Comparison of ENCODE assay signal across 15 cellular contexts in the genomic region with DNA sequence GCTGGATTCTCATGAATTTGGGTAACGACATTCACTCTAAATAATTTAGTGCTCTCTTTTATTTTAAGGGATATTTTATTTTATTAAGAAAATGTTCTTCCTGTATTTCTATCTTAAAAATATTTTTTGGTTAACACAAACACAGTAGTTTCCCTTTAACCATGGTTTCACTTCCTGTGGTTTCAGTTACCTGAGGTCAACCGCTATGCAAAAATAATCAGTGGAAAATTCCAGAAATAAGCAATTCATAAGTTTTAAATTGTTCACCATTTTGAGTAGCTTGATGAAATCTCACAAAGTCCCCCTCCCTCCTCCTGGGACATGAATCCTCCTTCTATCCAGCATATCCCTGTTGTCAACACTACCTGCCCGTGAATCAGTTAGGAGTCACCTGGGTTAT.
DNase-seq lines count a peak whose midpoint lies in the region; ATAC-seq lines count a peak whose summit lies in the region.
"Had no signal": no experiment of that assay in that cellular context is flagged by ENCODE, and none has a peak within 500 bp of the region (broad histone marks: within the 10 kb centered on the region; RNA-seq: fewer than 3 reads in every experiment).

No MANE protein-coding gene starts in this region.

- no peaks in the 10 kb centered on the region for H3K36me3 ChIP-seq in BLaER1 treated with 17β-estradiol and CSF1 and Interleukin-3, amounts not matched to agents 10 nM and 100 nM
- H3K36me3 ChIP-seq: BE2C had no signal

- H3K27me3 ChIP-seq in BLaER1 treated with 17β-estradiol and CSF1 and Interleukin-3, amounts not matched to agents 10 nM and 100 nM, result no peaks in the 10 kb centered on the region
- H3K27me3 ChIP-seq: BE2C had no signal

- peak overlapping the region; percentile 5 to 65 (median 55) for H3K4me3 Mint-ChIP-seq in immature natural killer cell
- H3K4me3 Mint-ChIP-seq: H9; T-helper 1 cell treated with Interleukin-12 subunit alpha and Interleukin-12 subunit beta and Interleukin-4 antibody, amounts not matched to agents 30 μg/mL and 1 μg/mL, for 36 hours had no signal

- peaks cover 0 to 9% (median under 1%) of the 10 kb centered on the region in 6 donors for H3K9me3 Mint-ChIP-seq in immature natural killer cell
- H3K9me3 Mint-ChIP-seq: H9 had no signal

- H4K20me1 ChIP-seq in BLaER1 treated with 17β-estradiol and CSF1 and Interleukin-3, amounts not matched to agents 10 nM and 100 nM, result no peaks in the 10 kb centered on the region

- H3K27ac ChIP-seq in BLaER1 treated with 17β-estradiol and CSF1 and Interleukin-3, amounts not matched to agents 10 nM and 100 nM, result 0 out of 22 replicates have a peak overlapping the region, but pooled peaks of 1 of the 11 experiments have one; percentile 6
- no peak overlapping the region for H3K27ac ChIP-seq in substantia nigra (ENCODE audit: low read depth, low read length, poor library complexity, severe bottlenecking)
- H3K27ac ChIP-seq: HL-60 had no signal

- no peak overlapping the region for H3K27ac Mint-ChIP-seq in immature natural killer cell
- H3K27ac Mint-ChIP-seq: H9; T-helper 1 cell treated with Interleukin-12 subunit alpha and Interleukin-12 subunit beta and Interleukin-4 antibody, amounts not matched to agents 30 μg/mL and 1 μg/mL, for 36 hours had no signal

- no peaks in the 10 kb centered on the region for H3K36me3 Mint-ChIP-seq in immature natural killer cell

- ATAC-seq in GM18907 (IDR thresholded peaks at IDR 0.05; ENCODE audit: unreplicated experiment) (peak; percentile 81), HG02938 (IDR thresholded peaks at IDR 0.05; ENCODE audit: unreplicated experiment) (peak; percentile 64), GM21423 (IDR thresholded peaks at IDR 0.05; ENCODE audit: unreplicated experiment) (no peak)
- ATAC-seq: Panc1 had no signal

- no peak overlapping the region for H3K4me3 ChIP-seq in BLaER1 treated with 17β-estradiol and CSF1 and Interleukin-3, amounts not matched to agents 10 nM and 100 nM

- peak in 2 of 3 donors; percentile 5 to 6 for DNase-seq in immature natural killer cell
- DNase-seq in substantia nigra (lab: John Stamatoyannopoulos, UW), result no peak
- DNase-seq in globus pallidus (ENCODE audit: low spot score), result no peak
- DNase-seq: BE2C, GF-D8, H9, NCI-H1092, Right ventricle myocardium superior had no signal

- peaks cover 24 to 39% of the 10 kb centered on the region in 2 donors for H3K4me1 Mint-ChIP-seq in immature natural killer cell

- peaks cover 0 to 13% (median 0%) of the 10 kb centered on the region in 11 experiments; a peak in 4 of 22 replicates for H3K9me3 ChIP-seq in BLaER1 treated with 17β-estradiol and CSF1 and Interleukin-3, amounts not matched to agents 10 nM and 100 nM (replicated peaks in 1 of 11)
- H3K9me3 ChIP-seq: BE2C had no signal

- H3K4me1 ChIP-seq in BLaER1 treated with 17β-estradiol and CSF1 and Interleukin-3, amounts not matched to agents 10 nM and 100 nM, result peaks cover 3 to 22% (median 8%) of the 10 kb centered on the region in 10 experiments; a peak in 16 of 20 replicates
- H3K4me1 ChIP-seq: BE2C had no signal

- no peak overlapping the region for H3K9ac ChIP-seq in BLaER1 treated with 17β-estradiol and CSF1 and Interleukin-3, amounts not matched to agents 10 nM and 100 nM

- peak overlapping the region; percentile 27 to 61 (median 38); a peak in 16 of 22 replicates for H3K4me2 ChIP-seq in BLaER1 treated with 17β-estradiol and CSF1 and Interleukin-3, amounts not matched to agents 10 nM and 100 nM

- peaks cover 0 to 4% (median 3%) of the 10 kb centered on the region in 3 donors for H3K27me3 Mint-ChIP-seq in immature natural killer cell (ENCODE audit: low read depth in 3 of 3)

Comparison
In these comparisons a context has a peak if more than half of its experiments do, and no peak if none do; other contexts are left out.
1. DNase-seq: peak in immature natural killer cell (2 of 3); none in substantia nigra (0 of 49) and globus pallidus (single experiment).